1 cellular context compared by ENCODE assay signal in genomic region chr22:37178350-37179125, GRCh38.
TF ChIP-seq lines count a peak whose summit lies in the region.

No MANE protein-coding gene starts in this region.

TF ChIP-seq in endothelial cell of umbilical vein, 7 proteins besides CTCF, POLR2A, EP300 and RAD21:
- TF ChIP-seq POLR2AphosphoS5 (IDR thresholded peaks at IDR 0.05; ENCODE audit: insufficient read depth, low read depth, low read length) (no peak), FOS (IDR thresholded peaks at IDR 0.05; ENCODE audit: borderline replicate concordance, insufficient read depth, low read length) (no peak), MAX (IDR thresholded peaks at IDR 0.05; ENCODE audit: insufficient read depth, insufficient read length) (no peak), EZH2 (IDR thresholded peaks at IDR 0.05; ENCODE audit: borderline replicate concordance, low read depth, low read length, severe bottlenecking) (no peak), GATA2 (IDR thresholded peaks at IDR 0.05; ENCODE audit: insufficient read depth, insufficient read length, low read depth, low read length) (no peak), JUN (IDR thresholded peaks at IDR 0.05; ENCODE audit: borderline replicate concordance, insufficient read depth, insufficient read length, low read depth) (no peak)
